28 cellular contexts compared by ENCODE assay signal in genomic region chr13:113464476-113464875, GRCh38.
"Had no signal": no experiment of that assay in that cellular context is flagged by ENCODE, and none has a peak within 500 bp of the region (broad histone marks: within the 10 kb centered on the region; RNA-seq: fewer than 3 reads in every experiment).

No MANE protein-coding gene starts in this region.

- H3K27ac Mint-ChIP-seq: activated CD4-positive, alpha-beta memory T cell treated with anti-CD3 and anti-CD28 coated beads for 36 hours had no signal

- H3K36me3 Mint-ChIP-seq: activated naive CD4-positive, alpha-beta T cell treated with anti-CD3 and anti-CD28 coated beads, Interleukin-2, amount 50 U/mL, for 72 hours had no signal

- H3K27ac ChIP-seq: adrenal gland, body of pancreas, colonic mucosa, gastroesophageal sphincter, parathyroid adenoma, right atrium auricular region, suprapubic skin, tibial nerve, VCaP had no signal

- H3K4me3 ChIP-seq: adrenal gland, body of pancreas, colonic mucosa, gastroesophageal sphincter, right atrium auricular region, suprapubic skin, tibial nerve had no signal

- H3K9me3 Mint-ChIP-seq: activated CD4-positive, alpha-beta memory T cell treated with anti-CD3 and anti-CD28 coated beads for 36 hours; activated naive CD4-positive, alpha-beta T cell treated with anti-CD3 and anti-CD28 coated beads, Interleukin-2, amount 50 U/mL, for 72 hours; activated T-cell treated with anti-CD3 and anti-CD28 coated beads, Interleukin-2, amount 50 U/mL, for 4 hours; neural crest cell; T-cell had no signal

- H3K27me3 ChIP-seq: adrenal gland, body of pancreas, colonic mucosa, gastroesophageal sphincter, right atrium auricular region, suprapubic skin, tibial nerve had no signal

- H3K4me1 ChIP-seq: body of pancreas, colonic mucosa, gastroesophageal sphincter, parathyroid adenoma, right atrium auricular region, suprapubic skin, tibial nerve had no signal

- ATAC-seq: activated CD4-positive, CD25-positive, alpha-beta regulatory T cell treated with anti-CD3 and anti-CD28 coated beads, Interleukin-2, amount 50 U/mL, for 24 hours; activated naive CD4-positive, alpha-beta T cell treated with anti-CD3 and anti-CD28 coated beads, Interleukin-2, amount 50 U/mL, for 72 hours; activated T-cell treated with anti-CD3 and anti-CD28 coated beads, Interleukin-2, amount 50 U/mL, for 4 hours; body of pancreas; gastroesophageal sphincter; left cardiac atrium; left ventricle myocardium superior; T-cell had no signal

- H2AFZ ChIP-seq: parathyroid adenoma had no signal

- H3K9ac ChIP-seq: parathyroid adenoma had no signal

- H3K36me3 ChIP-seq: colonic mucosa had no signal

- H3K79me2 ChIP-seq: parathyroid adenoma had no signal

- H3K9me3 ChIP-seq: adrenal gland, body of pancreas, colonic mucosa, gastroesophageal sphincter, right atrium auricular region, suprapubic skin, tibial nerve had no signal

- H3K4me3 Mint-ChIP-seq: activated CD4-positive, alpha-beta memory T cell treated with anti-CD3 and anti-CD28 coated beads for 36 hours; activated T-cell treated with anti-CD3 and anti-CD28 coated beads, Interleukin-2, amount 50 U/mL, for 4 hours; neural crest cell; T-cell had no signal

- DNase-seq: activated CD4-positive, alpha-beta memory T cell treated with anti-CD3 and anti-CD28 coated beads for 36 hours; activated CD4-positive, alpha-beta T cell treated with anti-CD3 and anti-CD28 coated beads for 48 hours; activated naive CD4-positive, alpha-beta T cell; activated T-cell treated with anti-CD3 and anti-CD28 coated beads, Interleukin-2, amount 50 U/mL, for 4 hours; aorta; body of pancreas; cerebellar nuclear complex; colonic mucosa; effector memory CD4-positive, alpha-beta T cell; head of caudate nucleus; hippocampal formation; left cardiac atrium; left ventricle myocardium superior; nucleus accumbens; stimulated activated CD4-positive, alpha-beta T cell treated with anti-CD3 and anti-CD28 coated beads, Interleukin-15, amount 100 ng/mL, for 24 hours; stimulated activated CD4-positive, alpha-beta T cell treated with anti-CD3 and anti-CD28 coated beads, Interleukin-2, amount 100 ng/mL, for 24 hours; stimulated activated naive CD4-positive, alpha-beta T cell; T-cell had no signal

- H3K27me3 Mint-ChIP-seq: activated CD4-positive, alpha-beta memory T cell treated with anti-CD3 and anti-CD28 coated beads for 36 hours; T-cell had no signal
